In genomic region chr2:97699765-97700444, GRCh38 we compare ENCODE assay signal across 1 cellular context.
TF ChIP-seq lines count a peak whose summit lies in the region.

No MANE protein-coding gene starts in this region.

TF ChIP-seq in endothelial cell of umbilical vein, 7 proteins besides CTCF, POLR2A, EP300 and RAD21:
- TF ChIP-seq JUN (IDR thresholded peaks at IDR 0.05; ENCODE audit: borderline replicate concordance, insufficient read depth, insufficient read length, low read depth) (no peak), FOS (IDR thresholded peaks at IDR 0.05; ENCODE audit: borderline replicate concordance, insufficient read depth, low read length) (no peak), POLR2AphosphoS5 (IDR thresholded peaks at IDR 0.05; ENCODE audit: insufficient read depth, low read depth, low read length) (no peak), MYC (IDR thresholded peaks at IDR 0.05; ENCODE audit: low read depth, low read length) (no peak), EZH2 (IDR thresholded peaks at IDR 0.05; ENCODE audit: borderline replicate concordance, low read depth, low read length, severe bottlenecking) (no peak), GATA2 (IDR thresholded peaks at IDR 0.05; ENCODE audit: insufficient read depth, insufficient read length, low read depth, low read length) (no peak), MAX (IDR thresholded peaks at IDR 0.05; ENCODE audit: insufficient read depth, insufficient read length) (no peak)
